ENCODE assay signal across 10 cellular contexts in the genomic region with DNA sequence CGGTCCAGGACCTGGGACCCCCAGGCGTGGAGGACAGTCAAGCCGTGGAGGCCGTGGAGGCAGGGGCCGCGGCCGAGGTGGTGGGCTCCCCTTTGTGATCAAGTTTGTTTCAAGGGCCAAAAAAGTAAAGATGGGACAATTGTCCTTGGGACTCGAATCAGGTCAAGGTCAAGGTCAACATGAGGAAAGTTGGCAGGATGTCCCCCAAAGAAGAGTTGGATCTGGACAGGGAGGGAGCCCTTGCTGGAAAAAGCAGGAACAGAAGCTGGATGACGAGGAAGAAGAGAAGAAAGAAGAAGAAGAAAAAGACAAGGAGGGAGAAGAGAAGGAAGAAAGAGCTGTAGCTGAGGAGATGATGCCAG. TPM values are rescaled to one million over a fixed set of nuclear protein-coding genes. Genes with fewer than 3 reads are reported as not detected.
DNase-seq lines count a peak whose midpoint lies in the region; ATAC-seq and TF ChIP-seq lines count a peak whose summit lies in the region.
"Had no signal": no experiment of that assay in that cellular context is flagged by ENCODE, and none has a peak within 500 bp of the region (broad histone marks: within the 10 kb centered on the region; RNA-seq: fewer than 3 reads in every experiment).

No MANE protein-coding gene starts in this region.

- H3K4me3 Mint-ChIP-seq in activated CD8-positive, alpha-beta memory T cell treated with anti-CD3 and anti-CD28 coated beads, Interleukin-2, amount 10 ng/mL, durations not matched to agents 7 days and 5 days: no peak overlapping the region
- H3K4me3 Mint-ChIP-seq in activated CD4-positive, alpha-beta memory T cell treated with anti-CD3 and anti-CD28 coated beads, Interleukin-2, amount 10 ng/mL, durations not matched to agents 7 days and 5 days: no peak overlapping the region
- peak overlapping the region; percentile 24 for H3K4me3 Mint-ChIP-seq in nephron progenitor cell

- no peak for DNase-seq in activated CD8-positive, alpha-beta memory T cell treated with anti-CD3 and anti-CD28 coated beads, Interleukin-2, amount 10 ng/mL, durations not matched to agents 7 days and 5 days
- no peak for DNase-seq in activated CD8-positive, alpha-beta memory T cell treated with anti-CD3 and anti-CD28 coated beads for 24 hours
- DNase-seq in activated CD4-positive, alpha-beta memory T cell treated with anti-CD3 and anti-CD28 coated beads, Interleukin-2, amount 10 ng/mL, durations not matched to agents 7 days and 5 days: no peak
- DNase-seq in nephron progenitor cell (no peak), NCI-H1092 treated with DMSO at 0.1 percent for 48 hours (lab: John Stamatoyannopoulos, UW) (no peak), A172 (ENCODE audit: low spot score) (no peak)
- DNase-seq: DMS153, NCI-H1048 had no signal

- H3K9me3 Mint-ChIP-seq in activated CD8-positive, alpha-beta memory T cell treated with anti-CD3 and anti-CD28 coated beads, Interleukin-2, amount 10 ng/mL, durations not matched to agents 7 days and 5 days (ENCODE audit: low read depth): no peaks in the 10 kb centered on the region
- H3K9me3 Mint-ChIP-seq in activated CD4-positive, alpha-beta memory T cell treated with anti-CD3 and anti-CD28 coated beads, Interleukin-2, amount 10 ng/mL, durations not matched to agents 7 days and 5 days: no peaks in the 10 kb centered on the region
- no peaks in the 10 kb centered on the region for H3K9me3 Mint-ChIP-seq in nephron progenitor cell

- TF ChIP-seq CTCF in nephron progenitor cell (IDR thresholded peaks at IDR 0.05): no peak

- H3K4me1 Mint-ChIP-seq in activated CD8-positive, alpha-beta memory T cell treated with anti-CD3 and anti-CD28 coated beads, Interleukin-2, amount 10 ng/mL, durations not matched to agents 7 days and 5 days: peaks cover 23% of the 10 kb centered on the region
- H3K4me1 Mint-ChIP-seq in activated CD4-positive, alpha-beta memory T cell treated with anti-CD3 and anti-CD28 coated beads, Interleukin-2, amount 10 ng/mL, durations not matched to agents 7 days and 5 days: peaks cover 30% of the 10 kb centered on the region
- peaks cover 27% of the 10 kb centered on the region for H3K4me1 Mint-ChIP-seq in nephron progenitor cell

- H3K36me3 Mint-ChIP-seq in activated CD8-positive, alpha-beta memory T cell treated with anti-CD3 and anti-CD28 coated beads, Interleukin-2, amount 10 ng/mL, durations not matched to agents 7 days and 5 days: peaks cover 48% of the 10 kb centered on the region
- H3K36me3 Mint-ChIP-seq in activated CD4-positive, alpha-beta memory T cell treated with anti-CD3 and anti-CD28 coated beads, Interleukin-2, amount 10 ng/mL, durations not matched to agents 7 days and 5 days (ENCODE audit: low read depth): peaks cover 62% of the 10 kb centered on the region
- H3K36me3 Mint-ChIP-seq in nephron progenitor cell (ENCODE audit: low read depth): peaks cover 16% of the 10 kb centered on the region

- peak overlapping the region; percentile 35 for H3K27ac Mint-ChIP-seq in activated CD8-positive, alpha-beta memory T cell treated with anti-CD3 and anti-CD28 coated beads, Interleukin-2, amount 10 ng/mL, durations not matched to agents 7 days and 5 days
- peak overlapping the region; percentile 1 for H3K27ac Mint-ChIP-seq in activated CD4-positive, alpha-beta memory T cell treated with anti-CD3 and anti-CD28 coated beads, Interleukin-2, amount 10 ng/mL, durations not matched to agents 7 days and 5 days
- H3K27ac Mint-ChIP-seq in nephron progenitor cell: no peak overlapping the region

- CTCF ChIA-PET in activated CD8-positive, alpha-beta memory T cell treated with anti-CD3 and anti-CD28 coated beads, Interleukin-2, amount 10 ng/mL, durations not matched to agents 7 days and 5 days (lab: Charles Lee): interaction anchor here (0.6 to 2.1 kb wide), 5 partner anchors 9 to 99 kb away, joined by 3 to 8 read pairs (median 3); no protein-coding TSS in a partner anchor
- CTCF ChIA-PET in activated CD4-positive, alpha-beta memory T cell treated with anti-CD3 and anti-CD28 coated beads, Interleukin-2, amount 10 ng/mL, durations not matched to agents 7 days and 5 days (lab: Charles Lee): interaction anchor here (1.3 kb wide), 1 partner anchor 20 kb away, joined by 5 read pairs; no protein-coding TSS in a partner anchor

- POLR2A ChIA-PET in activated CD4-positive, alpha-beta memory T cell treated with anti-CD3 and anti-CD28 coated beads, Interleukin-2, amount 10 ng/mL, durations not matched to agents 7 days and 5 days (lab: Charles Lee): interaction anchor here (0.9 to 5.1 kb wide), 8 partner anchors 8 to 99 kb away, joined by 3 to 45 read pairs (median 4); a partner anchor contains a TSS

- no peaks in the 10 kb centered on the region for H3K27me3 Mint-ChIP-seq in activated CD8-positive, alpha-beta memory T cell treated with anti-CD3 and anti-CD28 coated beads, Interleukin-2, amount 10 ng/mL, durations not matched to agents 7 days and 5 days
- no peaks in the 10 kb centered on the region for H3K27me3 Mint-ChIP-seq in activated CD4-positive, alpha-beta memory T cell treated with anti-CD3 and anti-CD28 coated beads, Interleukin-2, amount 10 ng/mL, durations not matched to agents 7 days and 5 days
- H3K27me3 Mint-ChIP-seq in nephron progenitor cell (ENCODE audit: low read depth, poor library complexity): peaks cover 13% of the 10 kb centered on the region

- ATAC-seq in activated CD8-positive, alpha-beta memory T cell treated with anti-CD3 and anti-CD28 coated beads, Interleukin-2, amount 10 ng/mL, durations not matched to agents 7 days and 5 days: no peak

RNA-seq across cellular contexts. Expression of a gene that starts 2.3 kb away (rescaled TPM):
- total RNA-seq in activated CD8-positive, alpha-beta memory T cell treated with anti-CD3 and anti-CD28 coated beads, Interleukin-2, amount 10 ng/mL, durations not matched to agents 7 days and 5 days: 10 to 100 TPM; 70.2 to 79.8 TPM
- total RNA-seq in activated CD4-positive, alpha-beta memory T cell treated with anti-CD3 and anti-CD28 coated beads, Interleukin-2, amount 10 ng/mL, durations not matched to agents 7 days and 5 days: 10 to 100 TPM; 57.3 to 57.5 TPM
- total RNA-seq in A172 (2014; rRNA removed; shearing (Covaris generic)): 8.0 and 9.6 TPM in 2 replicates

RNA-seq across cellular contexts. Expression of a gene that starts 15.8 kb away (rescaled TPM):
- 100 to 1,000 TPM; 133 to 185 TPM for total RNA-seq in activated CD8-positive, alpha-beta memory T cell treated with anti-CD3 and anti-CD28 coated beads, Interleukin-2, amount 10 ng/mL, durations not matched to agents 7 days and 5 days
- 10 to 100 TPM; 94.8 to 96.2 TPM for total RNA-seq in activated CD4-positive, alpha-beta memory T cell treated with anti-CD3 and anti-CD28 coated beads, Interleukin-2, amount 10 ng/mL, durations not matched to agents 7 days and 5 days
- total RNA-seq in A172 (2014; rRNA removed; shearing (Covaris generic)): not detected in 2 replicates
- total RNA-seq: SK-MEL-5, ureter had no signal

RNA-seq across cellular contexts. Expression of a gene that starts 22.1 kb away (rescaled TPM):
- total RNA-seq in activated CD8-positive, alpha-beta memory T cell treated with anti-CD3 and anti-CD28 coated beads, Interleukin-2, amount 10 ng/mL, durations not matched to agents 7 days and 5 days: 100 to 1,000 TPM in 1 of 2 experiments, 10 to 100 TPM in 1; 51.7 to 117 TPM
- total RNA-seq in activated CD4-positive, alpha-beta memory T cell treated with anti-CD3 and anti-CD28 coated beads, Interleukin-2, amount 10 ng/mL, durations not matched to agents 7 days and 5 days: 10 to 100 TPM; 78.9 to 90.5 TPM
- total RNA-seq in A172 (2014; rRNA removed; shearing (Covaris generic)): 5.3 and 22.0 TPM in 2 replicates

RNA-seq across cellular contexts. Expression of a gene that starts 25.1 kb away (rescaled TPM):
- 10 to 100 TPM; 25.1 to 35.6 TPM for total RNA-seq in activated CD8-positive, alpha-beta memory T cell treated with anti-CD3 and anti-CD28 coated beads, Interleukin-2, amount 10 ng/mL, durations not matched to agents 7 days and 5 days
- 10 to 100 TPM; 35.5 to 36.2 TPM for total RNA-seq in activated CD4-positive, alpha-beta memory T cell treated with anti-CD3 and anti-CD28 coated beads, Interleukin-2, amount 10 ng/mL, durations not matched to agents 7 days and 5 days
- 6.9 and 18.0 TPM in 2 replicates for total RNA-seq in A172 (2014; rRNA removed; shearing (Covaris generic))

RNA-seq across cellular contexts. Expression of a gene that starts 25.3 kb away (rescaled TPM):
- total RNA-seq in activated CD8-positive, alpha-beta memory T cell treated with anti-CD3 and anti-CD28 coated beads, Interleukin-2, amount 10 ng/mL, durations not matched to agents 7 days and 5 days: 10 to 100 TPM; 39.1 to 49.0 TPM
- 10 to 100 TPM; 48.1 to 51.3 TPM for total RNA-seq in activated CD4-positive, alpha-beta memory T cell treated with anti-CD3 and anti-CD28 coated beads, Interleukin-2, amount 10 ng/mL, durations not matched to agents 7 days and 5 days
- total RNA-seq in A172 (2014; rRNA removed; shearing (Covaris generic)): 37.1 and 40.9 TPM in 2 replicates

Comparison
In these comparisons a context has a peak if more than half of its experiments do, and no peak if none do; other contexts are left out.
1. RNA of a gene that starts 15.8 kb away (total RNA-seq): 133 to 185 TPM in activated CD8-positive, alpha-beta memory T cell treated with anti-CD3 and anti-CD28 coated beads, Interleukin-2, amount 10 ng/mL, durations not matched to agents 7 days and 5 days and 94.8 to 96.2 TPM in activated CD4-positive, alpha-beta memory T cell treated with anti-CD3 and anti-CD28 coated beads, Interleukin-2, amount 10 ng/mL, durations not matched to agents 7 days and 5 days; not detected in A172; every median in the first group is over 10 times any median in the second.